ENCODE assay signal across 25 cellular contexts in genomic region chr2:12863937-12864336, GRCh38.
DNase-seq lines count a peak whose midpoint lies in the region; ATAC-seq, FAIRE-seq and TF ChIP-seq lines count a peak whose summit lies in the region.
"Had no signal": no experiment of that assay in that cellular context is flagged by ENCODE, and none has a peak within 500 bp of the region (broad histone marks: within the 10 kb centered on the region; RNA-seq: fewer than 3 reads in every experiment).

No MANE protein-coding gene starts in this region.

- H3K36me3 Mint-ChIP-seq in stimulated activated memory B cell treated with anti-CD40 and anti-IgM and Interleukin-4, amounts not matched to agents 10 μg/mL and 1 μg/mL and 100 μg/mL, for 72 hours, result peaks cover 7% of the 10 kb centered on the region
- H3K36me3 Mint-ChIP-seq: CD14-positive monocyte had no signal

- no peak overlapping the region for H3K27ac ChIP-seq in HepG2 (ENCODE audit: extremely low read length, insufficient read depth, low read length)
- no peak overlapping the region for H3K27ac ChIP-seq in right lobe of liver
- H3K27ac ChIP-seq in K562 (ENCODE audit: extremely low read depth, low read depth, low read length), result no peak overlapping the region
- H3K27ac ChIP-seq: 22Rv1, A549, BLaER1 had no signal

- no peak for TF ChIP-seq CTCF in HepG2 (CRISPR knock-in tag; IDR thresholded peaks at IDR 0.05)
- TF ChIP-seq CTCF in right lobe of liver (IDR thresholded peaks at IDR 0.05), result no peak
- no peak for TF ChIP-seq CTCF in K562 (IDR thresholded peaks at IDR 0.05 in 2 of 3, conservative IDR thresholded peaks at IDR 0.05 in 1 of 3; ENCODE audit: insufficient read depth in 2 of 3, low read depth in 1 of 3, low read length in 3 of 3)

- POLR2A ChIA-PET in HepG2 (lab: Yijun Ruan, JAX) (no interaction called here), K562 (lab: Yijun Ruan, JAX) (no interaction called here)

- no peaks in the 10 kb centered on the region for H3K79me2 ChIP-seq in HepG2 (ENCODE audit: insufficient read depth, low read length)
- H3K79me2 ChIP-seq in K562 (ENCODE audit: control insufficient read depth, insufficient read depth, low read length), result no peaks in the 10 kb centered on the region

- H3K4me1 ChIP-seq in HepG2 (ENCODE audit: insufficient read depth, low read length) (no peaks in the 10 kb centered on the region), right lobe of liver (no peaks in the 10 kb centered on the region), K562 (replicated peaks in 1 of 2; ENCODE audit: control insufficient read depth in 2 of 2, insufficient read depth in 2 of 2, low read length in 2 of 2) (no peaks in the 10 kb centered on the region)
- H3K4me1 ChIP-seq: A549, BE2C, BLaER1 had no signal

- H4K20me1 ChIP-seq in HepG2 (ENCODE audit: insufficient read depth, low read length), result no peaks in the 10 kb centered on the region
- H4K20me1 ChIP-seq in K562 (replicated peaks; ENCODE audit: control insufficient read depth, insufficient read depth, low read length), result no peaks in the 10 kb centered on the region
- H4K20me1 ChIP-seq: BLaER1 had no signal

- H3K9ac ChIP-seq in HepG2 (ENCODE audit: insufficient read depth, low read depth, low read length) (no peak overlapping the region), K562 (ENCODE audit: insufficient read depth in 1 of 2, low read depth in 2 of 2, low read length in 2 of 2) (no peak overlapping the region)
- H3K9ac ChIP-seq: BLaER1 had no signal

- BruUV-seq in HepG2 (replicated peaks; lab: Mats Ljungman, UMichigan), result no TSS peak
- no TSS peak for BruUV-seq in K562 (replicated peaks; lab: Mats Ljungman, UMichigan)

- 33% methylated on average over 2 of the region's 2 CpGs for WGBS in HepG2 (ENCODE audit: low lambda C conversion rate)
- WGBS in right lobe of liver (ENCODE audit: insufficient coverage, low coverage, low lambda C conversion rate, missing lambda C conversion rate), result 86% methylated on average over 2 of the region's 2 CpGs
- 12% methylated on average over 2 of the region's 2 CpGs for WGBS in K562 (ENCODE audit: insufficient coverage, low coverage, missing lambda C conversion rate)

- DNase-seq in HepG2 (ENCODE audit: low spot score), result no peak
- no peak for DNase-seq in right lobe of liver
- peak; percentile 10 for DNase-seq in OCI-M1 (lab: John Stamatoyannopoulos, UW)
- no peak for DNase-seq in K562 (ENCODE audit: extremely low read depth in 1 of 4, low spot score in 3 of 4)
- DNase-seq in DMS53 (lab: John Stamatoyannopoulos, UW), result no peak
- DNase-seq: ACHN; BE2C; C1 segment of cervical spinal cord; CD4-positive, alpha-beta memory T cell; CD4-positive, CD25-positive, alpha-beta regulatory T cell; CD8-positive, alpha-beta memory T cell; COR-L47; DMS 273 treated with DMSO at 0.1 percent for 48 hours; DMS153; DMS79 treated with DMSO at 0.1 percent for 48 hours; GF-D8 had no signal

- no peaks in the 10 kb centered on the region for H3K27me3 Mint-ChIP-seq in stimulated activated memory B cell treated with anti-CD40 and anti-IgM and Interleukin-4, amounts not matched to agents 10 μg/mL and 1 μg/mL and 100 μg/mL, for 72 hours
- H3K27me3 Mint-ChIP-seq: CD4-positive, alpha-beta memory T cell had no signal

- TF ChIP-seq POLR2A in HepG2 (IDR thresholded peaks at IDR 0.05; ENCODE audit: insufficient read depth in 1 of 2, low read depth in 2 of 2, low read length in 2 of 2), result no peak
- TF ChIP-seq POLR2A in right lobe of liver (IDR thresholded peaks at IDR 0.05), result no peak
- no peak for TF ChIP-seq POLR2A in K562 (conservative IDR thresholded peaks at IDR 0.05)

- H3K4me2 ChIP-seq in HepG2 (ENCODE audit: low read depth, low read length) (no peak overlapping the region), K562 (ENCODE audit: insufficient read depth, low read length) (no peak overlapping the region)
- H3K4me2 ChIP-seq: A549, BLaER1 had no signal

- peaks cover 89% of the 10 kb centered on the region for H3K9me3 ChIP-seq in HepG2 (ENCODE audit: low read length)
- no peaks in the 10 kb centered on the region for H3K9me3 ChIP-seq in right lobe of liver
- peaks cover 2% of the 10 kb centered on the region; the same call in 1 of the 2 replicates for H3K9me3 ChIP-seq in K562 (replicated peaks; ENCODE audit: control insufficient read depth, insufficient read depth, low read depth, low read length)
- H3K9me3 ChIP-seq: BE2C had no signal

- no peak overlapping the region for H2AFZ ChIP-seq in HepG2 (ENCODE audit: low read length)
- H2AFZ ChIP-seq in K562 (ENCODE audit: low read depth, low read length), result no peak overlapping the region

- in situ Hi-C loops in HepG2 (cut with HindIII; ENCODE audit: extremely low pct_ligation_motif_present, low pct_unique_long_range_greater_than_20kb) (no loop called here), K562 (cut with MboI) (no loop called here)

- TF ChIP-seq EP300 in HepG2 (IDR thresholded peaks at IDR 0.05; ENCODE audit: low read depth in 2 of 2, low read length in 2 of 2), result no peak
- TF ChIP-seq EP300 in HepG2 (CRISPR knock-in tag; IDR thresholded peaks at IDR 0.05; ENCODE audit: borderline replicate concordance), result no peak
- no peak for TF ChIP-seq EP300 in K562 (IDR thresholded peaks at IDR 0.05; ENCODE audit: low read length)

- H3K4me3 ChIP-seq in HepG2 (replicated peaks in 1 of 3; ENCODE audit: insufficient read depth in 1 of 3, low read depth in 2 of 3, low read length in 3 of 3), result no peak overlapping the region
- H3K4me3 ChIP-seq in right lobe of liver, result no peak overlapping the region
- no peak overlapping the region for H3K4me3 ChIP-seq in K562
- H3K4me3 ChIP-seq: A549, BLaER1 had no signal

- FAIRE-seq in HepG2 (lab: Jason Lieb, UNC), result no peak
- FAIRE-seq in K562 (lab: Jason Lieb, UNC), result no peak
- FAIRE-seq: A549, G401.6, GM12891, GM18507 had no signal

- H3K27ac Mint-ChIP-seq in stimulated activated memory B cell treated with anti-CD40 and anti-IgM and Interleukin-4, amounts not matched to agents 10 μg/mL and 1 μg/mL and 100 μg/mL, for 72 hours, result no peak overlapping the region
- H3K27ac Mint-ChIP-seq: CD14-positive monocyte; CD4-positive, alpha-beta memory T cell; CD4-positive, CD25-positive, alpha-beta regulatory T cell had no signal

- CTCF ChIA-PET in HepG2 (lab: Yijun Ruan, JAX; ENCODE audit: low intra/inter-chr PET ratio, low total read pairs), result no interaction called here
- CTCF ChIA-PET in K562 (lab: Yijun Ruan, JAX; ENCODE audit: low intra/inter-chr PET ratio), result no interaction called here

- H3K9me1 ChIP-seq in K562 (ENCODE audit: control insufficient read depth, insufficient read depth, low read length), result no peaks in the 10 kb centered on the region

- H3K9me3 Mint-ChIP-seq in stimulated activated memory B cell treated with anti-CD40 and anti-IgM and Interleukin-4, amounts not matched to agents 10 μg/mL and 1 μg/mL and 100 μg/mL, for 72 hours, result peaks cover 12% of the 10 kb centered on the region

- ATAC-seq in HepG2, result no peak
- no peak for ATAC-seq in right lobe of liver
- no peak for ATAC-seq in K562
- ATAC-seq in stimulated activated memory B cell treated with anti-CD40 and anti-IgM and Interleukin-4, amounts not matched to agents 10 μg/mL and 1 μg/mL and 100 μg/mL, for 72 hours, result no peak
- ATAC-seq in GM21723 (IDR thresholded peaks at IDR 0.05; ENCODE audit: unreplicated experiment), result no peak
- ATAC-seq: A549 had no signal

- H3K4me1 Mint-ChIP-seq in stimulated activated memory B cell treated with anti-CD40 and anti-IgM and Interleukin-4, amounts not matched to agents 10 μg/mL and 1 μg/mL and 100 μg/mL, for 72 hours, result peaks cover 11% of the 10 kb centered on the region

- intact Hi-C loops in HepG2 (cut with micrococcal nuclease; ENCODE audit: unreplicated experiment), result no loop called here
- intact Hi-C loops in right lobe of liver (cut with DNase I), result no loop called here
- intact Hi-C loops in K562 (cut with micrococcal nuclease), result no loop called here

- H3K27me3 ChIP-seq in HepG2 (ENCODE audit: control insufficient read depth in 1 of 2, insufficient read depth in 2 of 2, low read length in 2 of 2) (no peaks in the 10 kb centered on the region), right lobe of liver (no peaks in the 10 kb centered on the region), K562 (ENCODE audit: control insufficient read depth in 2 of 2, insufficient read depth in 2 of 2, low read length in 2 of 2) (no peaks in the 10 kb centered on the region)
- H3K27me3 ChIP-seq: BE2C, BLaER1 had no signal

- no peak overlapping the region for H3K4me3 Mint-ChIP-seq in stimulated activated memory B cell treated with anti-CD40 and anti-IgM and Interleukin-4, amounts not matched to agents 10 μg/mL and 1 μg/mL and 100 μg/mL, for 72 hours
- H3K4me3 Mint-ChIP-seq: CD14-positive monocyte; CD4-positive, CD25-positive, alpha-beta regulatory T cell; CD8-positive, alpha-beta memory T cell had no signal

- TF ChIP-seq RAD21 in HepG2 (CRISPR knock-in tag; IDR thresholded peaks at IDR 0.05), result no peak
- no peak for TF ChIP-seq RAD21 in K562 (CRISPR knock-in tag; conservative IDR thresholded peaks at IDR 0.05 in 1 of 2, IDR thresholded peaks at IDR 0.05 in 1 of 2)

- H3K36me3 ChIP-seq in HepG2 (replicated peaks in 1 of 2; ENCODE audit: control insufficient read depth in 1 of 2, insufficient read depth in 2 of 2, low read length in 2 of 2) (no peaks in the 10 kb centered on the region), right lobe of liver (no peaks in the 10 kb centered on the region), K562 (ENCODE audit: control insufficient read depth, insufficient read depth, low read length) (no peaks in the 10 kb centered on the region)
- H3K36me3 ChIP-seq: BE2C, BLaER1 had no signal

TF ChIP-seq in HepG2, 621 proteins besides CTCF, POLR2A, EP300 and RAD21 (continues in another document):
- TF ChIP-seq ZNF124 (CRISPR knock-in tag; IDR thresholded peaks at IDR 0.05), result peak; percentile 99

TF ChIP-seq in K562, 482 proteins besides CTCF, POLR2A, EP300 and RAD21 (continues in another document):
- TF ChIP-seq ZNF124 (CRISPR knock-in tag; IDR thresholded peaks at IDR 0.05) (peak; percentile 99), CBX3 (IDR thresholded peaks at IDR 0.05; ENCODE audit: borderline replicate concordance in 1 of 2, low read length in 2 of 2) (0 out of 3 replicates have a peak, but pooled peaks of 1 of the 2 experiments have one; percentile 44), CBX5 (IDR thresholded peaks at IDR 0.05; ENCODE audit: borderline replicate concordance, low read depth) (peak; percentile 86)

Comparison
In these comparisons a context has a peak if more than half of its experiments do, and no peak if none do; other contexts are left out.
1. Of the 241 proteins assayed by ChIP-seq in both HepG2 and K562: peak only in HepG2: none; only in K562: CBX5; in both: ZNF124; in neither: 239.